2 cellular contexts compared by ENCODE assay signal in the genomic region with DNA sequence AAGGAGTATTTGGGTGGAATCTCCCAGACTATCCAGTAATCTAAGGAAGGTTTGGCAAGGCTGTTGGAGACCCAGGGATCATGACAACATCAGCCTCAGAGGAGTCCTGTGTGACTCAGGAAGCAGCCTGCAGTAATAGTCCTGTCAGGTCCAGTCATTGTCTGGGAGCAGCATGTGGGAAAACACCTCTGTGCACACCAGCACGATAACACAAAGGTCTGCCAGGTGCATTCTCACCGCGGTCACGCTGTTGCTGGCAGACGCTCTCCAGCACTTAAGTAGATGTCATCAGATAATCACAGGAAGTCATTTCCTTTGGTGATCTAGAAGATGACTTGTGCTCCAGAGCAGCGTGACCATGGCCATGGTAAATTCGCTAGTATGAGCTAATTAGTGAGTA.
TF ChIP-seq lines count a peak whose summit lies in the region.

No MANE protein-coding gene starts in this region.

TF ChIP-seq in A549, 52 proteins besides CTCF, POLR2A, EP300 and RAD21 (continued from another document):
- TF ChIP-seq, protein P1, sequence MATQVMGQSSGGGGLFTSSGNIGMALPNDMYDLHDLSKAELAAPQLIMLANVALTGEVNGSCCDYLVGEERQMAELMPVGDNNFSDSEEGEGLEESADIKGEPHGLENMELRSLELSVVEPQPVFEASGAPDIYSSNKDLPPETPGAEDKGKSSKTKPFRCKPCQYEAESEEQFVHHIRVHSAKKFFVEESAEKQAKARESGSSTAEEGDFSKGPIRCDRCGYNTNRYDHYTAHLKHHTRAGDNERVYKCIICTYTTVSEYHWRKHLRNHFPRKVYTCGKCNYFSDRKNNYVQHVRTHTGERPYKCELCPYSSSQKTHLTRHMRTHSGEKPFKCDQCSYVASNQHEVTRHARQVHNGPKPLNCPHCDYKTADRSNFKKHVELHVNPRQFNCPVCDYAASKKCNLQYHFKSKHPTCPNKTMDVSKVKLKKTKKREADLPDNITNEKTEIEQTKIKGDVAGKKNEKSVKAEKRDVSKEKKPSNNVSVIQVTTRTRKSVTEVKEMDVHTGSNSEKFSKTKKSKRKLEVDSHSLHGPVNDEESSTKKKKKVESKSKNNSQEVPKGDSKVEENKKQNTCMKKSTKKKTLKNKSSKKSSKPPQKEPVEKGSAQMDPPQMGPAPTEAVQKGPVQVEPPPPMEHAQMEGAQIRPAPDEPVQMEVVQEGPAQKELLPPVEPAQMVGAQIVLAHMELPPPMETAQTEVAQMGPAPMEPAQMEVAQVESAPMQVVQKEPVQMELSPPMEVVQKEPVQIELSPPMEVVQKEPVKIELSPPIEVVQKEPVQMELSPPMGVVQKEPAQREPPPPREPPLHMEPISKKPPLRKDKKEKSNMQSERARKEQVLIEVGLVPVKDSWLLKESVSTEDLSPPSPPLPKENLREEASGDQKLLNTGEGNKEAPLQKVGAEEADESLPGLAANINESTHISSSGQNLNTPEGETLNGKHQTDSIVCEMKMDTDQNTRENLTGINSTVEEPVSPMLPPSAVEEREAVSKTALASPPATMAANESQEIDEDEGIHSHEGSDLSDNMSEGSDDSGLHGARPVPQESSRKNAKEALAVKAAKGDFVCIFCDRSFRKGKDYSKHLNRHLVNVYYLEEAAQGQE (IDR thresholded peaks at IDR 0.05), result no peak
TF ChIP-seq in A549: peak in this region for 0.

TF ChIP-seq in K562, 482 proteins besides CTCF, POLR2A, EP300 and RAD21 (continued from another document):
- TF ChIP-seq, protein P2, sequence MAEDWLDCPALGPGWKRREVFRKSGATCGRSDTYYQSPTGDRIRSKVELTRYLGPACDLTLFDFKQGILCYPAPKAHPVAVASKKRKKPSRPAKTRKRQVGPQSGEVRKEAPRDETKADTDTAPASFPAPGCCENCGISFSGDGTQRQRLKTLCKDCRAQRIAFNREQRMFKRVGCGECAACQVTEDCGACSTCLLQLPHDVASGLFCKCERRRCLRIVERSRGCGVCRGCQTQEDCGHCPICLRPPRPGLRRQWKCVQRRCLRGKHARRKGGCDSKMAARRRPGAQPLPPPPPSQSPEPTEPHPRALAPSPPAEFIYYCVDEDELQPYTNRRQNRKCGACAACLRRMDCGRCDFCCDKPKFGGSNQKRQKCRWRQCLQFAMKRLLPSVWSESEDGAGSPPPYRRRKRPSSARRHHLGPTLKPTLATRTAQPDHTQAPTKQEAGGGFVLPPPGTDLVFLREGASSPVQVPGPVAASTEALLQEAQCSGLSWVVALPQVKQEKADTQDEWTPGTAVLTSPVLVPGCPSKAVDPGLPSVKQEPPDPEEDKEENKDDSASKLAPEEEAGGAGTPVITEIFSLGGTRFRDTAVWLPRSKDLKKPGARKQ (CRISPR knock-in tag; IDR thresholded peaks at IDR 0.05), result no peak
